In genomic region chr19:3575949-3576673, GRCh38 we compare ENCODE assay signal across 10 cellular contexts. TPM values are rescaled to one million over a fixed set of nuclear protein-coding genes. Genes with fewer than 3 reads are reported as not detected.
DNase-seq lines count a peak whose midpoint lies in the region; ATAC-seq and TF ChIP-seq lines count a peak whose summit lies in the region.
"Had no signal": no experiment of that assay in that cellular context is flagged by ENCODE, and none has a peak within 500 bp of the region (broad histone marks: within the 10 kb centered on the region; RNA-seq: fewer than 3 reads in every experiment).

No MANE protein-coding gene starts in this region.

- 66% methylated on average over 29 of the region's 29 CpGs for WGBS in HUES64
- WGBS in mesodermal cell (ENCODE audit: insufficient coverage in 2 of 2), 2 experiments, result 72 to 81% methylated on average over 21 to 22 of the region's 29 CpGs

- H3K9ac ChIP-seq in HUES64 (ENCODE audit: low read depth, low read length) (peak overlapping the region; percentile 32; the same call in 1 of the 2 replicates), duodenal mucosa (ENCODE audit: low read depth in 1 of 2, low read length in 2 of 2) (peak overlapping the region; percentile 25 to 51)

- no peak for TF ChIP-seq CTCF in thoracic aorta (IDR thresholded peaks at IDR 0.05)

- peaks cover 7% of the 10 kb centered on the region for H3K36me3 ChIP-seq in HUES64 (ENCODE audit: insufficient read depth, low read length)
- H3K36me3 ChIP-seq in duodenal mucosa (ENCODE audit: control insufficient read depth in 1 of 2, insufficient read depth in 2 of 2, low read length in 2 of 2), result peaks cover 0 to 10% of the 10 kb centered on the region in 2 donors
- H3K36me3 ChIP-seq in mesodermal cell (ENCODE audit: control insufficient read depth, insufficient read depth, low read length), result peaks cover 20% of the 10 kb centered on the region
- no peaks in the 10 kb centered on the region for H3K36me3 ChIP-seq in thoracic aorta

- H3K4me1 ChIP-seq in HUES64 (ENCODE audit: insufficient read depth, low read length) (peaks cover 6% of the 10 kb centered on the region; the same call in 1 of the 2 replicates), duodenal mucosa (ENCODE audit: control insufficient read depth in 1 of 2, insufficient read depth in 2 of 2, low read length in 2 of 2) (peaks cover 19 to 26% of the 10 kb centered on the region in 2 donors), mesodermal cell (ENCODE audit: control insufficient read depth, insufficient read depth, low read length, poor library complexity, severe bottlenecking) (peaks cover 25% of the 10 kb centered on the region), thoracic aorta (ENCODE audit: control insufficient read depth in 1 of 2, low read depth in 2 of 2) (peaks cover 17 to 33% of the 10 kb centered on the region in 2 donors)

- H3K27ac ChIP-seq in HUES64 (ENCODE audit: low read depth, low read length), result peak overlapping the region; percentile 23; the same call in 1 of the 2 replicates
- H3K27ac ChIP-seq in duodenal mucosa (ENCODE audit: low read depth, low read length), result peak overlapping the region; percentile 25
- H3K27ac ChIP-seq in mesodermal cell (ENCODE audit: low read depth, low read length, severe bottlenecking), result no peak overlapping the region
- no peak overlapping the region for H3K27ac ChIP-seq in thoracic aorta

- H3K4me3 ChIP-seq in HUES64 (ENCODE audit: low read length) (peak overlapping the region; percentile 67), duodenal mucosa (ENCODE audit: low read depth in 1 of 2, low read length in 2 of 2) (peak overlapping the region; percentile 57 to 61), mesodermal cell (ENCODE audit: extremely low read depth, insufficient read depth, low read length, poor library complexity, severe bottlenecking) (peak overlapping the region; percentile 25), thoracic aorta (peak overlapping the region; percentile 56)

- ATAC-seq in thoracic aorta (ENCODE audit: insufficient number of reproducible peaks, low FRiP score, low read depth), result no peak
- no peak for ATAC-seq in GM21423 (IDR thresholded peaks at IDR 0.05; ENCODE audit: unreplicated experiment)
- ATAC-seq: stimulated activated naive B cell treated with anti-CD40 and anti-IgM and Interleukin-4, amounts not matched to agents 10 μg/mL and 1 μg/mL and 100 μg/mL, for 72 hours had no signal

- H3K27me3 ChIP-seq in HUES64 (ENCODE audit: insufficient read depth, low read length) (peaks cover 4% of the 10 kb centered on the region; the same call in 1 of the 2 replicates), duodenal mucosa (ENCODE audit: control insufficient read depth in 1 of 2, insufficient read depth in 2 of 2, low read length in 2 of 2) (no peaks in the 10 kb centered on the region), thoracic aorta (replicated peaks; ENCODE audit: insufficient read depth) (no peaks in the 10 kb centered on the region)

- DNase-seq in thoracic aorta (ENCODE audit: low spot score), result no peak
- DNase-seq in OCI-M1 (lab: John Stamatoyannopoulos, UW), result no peak
- no peak for DNase-seq in HUDEP-2 (lab: John Stamatoyannopoulos, UW; ENCODE audit: unreplicated experiment in 76 of 76)
- DNase-seq in mesenteric fat pad (ENCODE audit: low spot score), result no peak
- DNase-seq: stimulated activated naive B cell treated with anti-CD40 and anti-IgM and Interleukin-4, amounts not matched to agents 10 μg/mL and 1 μg/mL and 100 μg/mL, for 72 hours had no signal

- H3K9me3 ChIP-seq in HUES64 (ENCODE audit: insufficient read depth, low read depth, low read length) (no peaks in the 10 kb centered on the region), duodenal mucosa (ENCODE audit: control insufficient read depth in 1 of 2, low read length in 2 of 2) (no peaks in the 10 kb centered on the region), mesodermal cell (ENCODE audit: control insufficient read depth, low read length) (no peaks in the 10 kb centered on the region), thoracic aorta (no peaks in the 10 kb centered on the region)

RNA-seq across cellular contexts. Expression of gene HMG20B, which starts 3.4 kb away (rescaled TPM):
- 50.4 TPM for polyA plus RNA-seq in HUES64 (2013, experiment 1 of 2)
- polyA plus RNA-seq in HUES64 (2013, experiment 2 of 2), result 58.9 TPM
- 94.2 TPM for polyA plus RNA-seq in mesodermal cell (2013, experiment 1 of 2)
- 82.1 TPM for polyA plus RNA-seq in mesodermal cell (2013, experiment 2 of 2)
- total RNA-seq in thoracic aorta (100 to 1,000 TPM in 1 of 2 donors, 10 to 100 TPM in 1; 90.8 to 120 TPM), mesenteric fat pad (55.1 TPM)

RNA-seq across cellular contexts. Expression of gene GIPC3, which starts 9.2 kb away (rescaled TPM):
- polyA plus RNA-seq in HUES64 (2013, experiment 1 of 2), result 0.40 TPM
- 0.63 TPM for polyA plus RNA-seq in HUES64 (2013, experiment 2 of 2)
- polyA plus RNA-seq in mesodermal cell (2013, experiment 1 of 2), result 7.3 TPM
- polyA plus RNA-seq in mesodermal cell (2013, experiment 2 of 2), result 5.9 TPM
- total RNA-seq in thoracic aorta (1 to 10 TPM; 1.1 to 1.6 TPM), mesenteric fat pad (1.8 TPM)
- total RNA-seq: HT-29 had no signal

RNA-seq across cellular contexts. Expression of gene MFSD12, which starts 18.7 kb away (rescaled TPM):
- 34.1 TPM for polyA plus RNA-seq in HUES64 (2013, experiment 1 of 2)
- polyA plus RNA-seq in HUES64 (2013, experiment 2 of 2), result 37.2 TPM
- 56.7 TPM for polyA plus RNA-seq in mesodermal cell (2013, experiment 1 of 2)
- 35.7 TPM for polyA plus RNA-seq in mesodermal cell (2013, experiment 2 of 2)
- 100 to 1,000 TPM in 1 of 2 donors, 10 to 100 TPM in 1; 85.6 to 112 TPM for total RNA-seq in thoracic aorta
- 63.1 TPM for total RNA-seq in mesenteric fat pad

RNA-seq across cellular contexts. Expression of gene TBXA2R, which starts 30.6 kb away (rescaled TPM):
- 0.70 TPM for polyA plus RNA-seq in HUES64 (2013, experiment 1 of 2)
- 0.38 TPM for polyA plus RNA-seq in HUES64 (2013, experiment 2 of 2)
- 4.5 TPM for polyA plus RNA-seq in mesodermal cell (2013, experiment 1 of 2)
- 3.7 TPM for polyA plus RNA-seq in mesodermal cell (2013, experiment 2 of 2)
- total RNA-seq in thoracic aorta, result 10 to 100 TPM; 29.4 to 39.1 TPM
- total RNA-seq in mesenteric fat pad, result 5.4 TPM
- total RNA-seq: HT-29 had no signal

RNA-seq across cellular contexts. Expression of gene TEKTIP1, which starts 37.1 kb away (rescaled TPM):
- 0.45 TPM for polyA plus RNA-seq in HUES64 (2013, experiment 1 of 2)
- not detected for polyA plus RNA-seq in HUES64 (2013, experiment 2 of 2)
- polyA plus RNA-seq in mesodermal cell (2013, experiment 1 of 2), result not detected
- 1.2 TPM for polyA plus RNA-seq in mesodermal cell (2013, experiment 2 of 2)
- total RNA-seq in thoracic aorta (not detected), mesenteric fat pad (0.51 TPM)
- total RNA-seq: HT-29 had no signal

Comparison
In these comparisons a context has a peak if more than half of its experiments do, and no peak if none do; other contexts are left out.
1. H3K27ac ChIP-seq: peak in HUES64 (single experiment) and duodenal mucosa (single experiment); none in mesodermal cell (single experiment) and thoracic aorta (0 of 2).
2. Peak in every context shown above with its lines, with median percentiles within 50 percentile points of each other: H3K4me3 ChIP-seq.